8 cellular contexts compared by ENCODE assay signal in the genomic region with DNA sequence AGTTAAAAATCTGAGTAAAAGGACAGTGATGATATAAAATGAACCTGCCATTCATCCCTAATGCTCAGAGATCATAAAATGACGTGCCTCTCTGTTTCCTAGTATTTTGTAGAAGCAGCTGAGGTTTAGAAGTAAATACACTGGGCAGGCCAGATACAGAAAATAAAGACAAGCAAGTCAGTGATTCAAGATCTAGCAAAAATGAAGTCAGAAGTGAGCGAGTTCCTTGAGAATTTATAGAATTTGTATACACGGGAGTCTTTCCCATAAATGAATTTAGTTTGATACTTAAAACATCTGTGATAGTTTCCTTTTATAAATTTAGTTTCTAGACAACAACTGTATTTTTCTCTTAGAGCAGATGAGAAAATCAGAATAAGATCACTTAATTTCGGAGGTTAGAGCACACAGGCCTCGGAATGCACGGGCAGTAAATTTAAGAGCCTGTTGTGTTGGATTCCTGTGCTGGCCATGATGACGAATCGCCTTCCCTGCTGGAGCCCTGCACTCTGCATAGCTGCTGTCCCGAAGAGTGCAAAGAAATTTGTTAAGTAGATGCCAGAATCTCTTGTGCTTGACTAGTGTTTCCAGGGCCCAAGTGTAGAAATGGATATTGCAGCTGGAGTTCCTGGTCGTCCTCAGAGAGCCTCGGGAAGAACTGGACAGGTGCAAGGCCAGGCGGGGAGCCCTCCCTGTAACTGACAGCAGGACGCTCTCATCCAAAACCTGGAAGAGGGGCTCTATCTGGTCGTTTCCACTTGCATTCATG.
DNase-seq lines count a peak whose midpoint lies in the region; ATAC-seq and TF ChIP-seq lines count a peak whose summit lies in the region.

No MANE protein-coding gene starts in this region.

- no peak overlapping the region for H3K4me3 Mint-ChIP-seq in stimulated activated effector memory CD8-positive, alpha-beta T cell treated with anti-CD3 and anti-CD28 coated beads, Interleukin-12 subunit alpha, Interleukin-12 subunit beta, amount 100 ng/mL, for 72 hours

- intact Hi-C loops in body of pancreas (cut with DNase I), result no loop called here

- H3K4me1 ChIP-seq in HUES64 (ENCODE audit: insufficient read depth, low read length) (peaks cover 33% of the 10 kb centered on the region), body of pancreas (peaks cover 14% of the 10 kb centered on the region)

- TF ChIP-seq POLR2A in body of pancreas (IDR thresholded peaks at IDR 0.05), result no peak

- H3K27ac ChIP-seq in HUES64 (ENCODE audit: low read depth, low read length) (peak overlapping the region; percentile 24; the same call in 1 of the 2 replicates), body of pancreas (peak overlapping the region; percentile 33 to 78 (median 67))

- H3K9me3 Mint-ChIP-seq in stimulated activated effector memory CD8-positive, alpha-beta T cell treated with anti-CD3 and anti-CD28 coated beads, Interleukin-12 subunit alpha, Interleukin-12 subunit beta, amount 100 ng/mL, for 72 hours, result no peaks in the 10 kb centered on the region

- H3K4me3 ChIP-seq in HUES64 (ENCODE audit: low read length) (no peak overlapping the region), body of pancreas (no peak overlapping the region)

- H3K9me3 ChIP-seq in HUES64 (ENCODE audit: insufficient read depth, low read depth, low read length), result no peaks in the 10 kb centered on the region
- H3K9me3 ChIP-seq in body of pancreas, result no peaks in the 10 kb centered on the region

- TF ChIP-seq CTCF in body of pancreas (IDR thresholded peaks at IDR 0.05), result no peak

- DNase-seq in body of pancreas (no peak), kidney tubule cell (ENCODE audit: low spot score) (peak; percentile 74), cortex of kidney (lab: John Stamatoyannopoulos, UW) (no peak), NCI-H510A (lab: John Stamatoyannopoulos, UW) (no peak)
- DNase-seq in stimulated activated effector memory CD8-positive, alpha-beta T cell treated with anti-CD3 and anti-CD28 coated beads, Interleukin-12 subunit alpha, Interleukin-12 subunit beta, amount 100 ng/mL, for 72 hours (ENCODE audit: low spot score in 2 of 2), result no peak
- no peak for DNase-seq in activated CD4-positive, CD25-positive, alpha-beta regulatory T cell (lab: John Stamatoyannopoulos, UW)

- H3K27ac Mint-ChIP-seq in stimulated activated effector memory CD8-positive, alpha-beta T cell treated with anti-CD3 and anti-CD28 coated beads, Interleukin-12 subunit alpha, Interleukin-12 subunit beta, amount 100 ng/mL, for 72 hours, result peak overlapping the region; percentile 38

- H3K4me1 Mint-ChIP-seq in stimulated activated effector memory CD8-positive, alpha-beta T cell treated with anti-CD3 and anti-CD28 coated beads, Interleukin-12 subunit alpha, Interleukin-12 subunit beta, amount 100 ng/mL, for 72 hours, result peaks cover 82% of the 10 kb centered on the region

- no peaks in the 10 kb centered on the region for H3K27me3 ChIP-seq in HUES64 (ENCODE audit: insufficient read depth, low read length)
- H3K27me3 ChIP-seq in body of pancreas, result no peaks in the 10 kb centered on the region

- ATAC-seq in body of pancreas (peak; percentile 48), GM21723 (IDR thresholded peaks at IDR 0.05; ENCODE audit: unreplicated experiment) (no peak)
- ATAC-seq in stimulated activated effector memory CD8-positive, alpha-beta T cell treated with anti-CD3 and anti-CD28 coated beads, Interleukin-12 subunit alpha, Interleukin-12 subunit beta, amount 100 ng/mL, for 72 hours, result no peak

- H3K36me3 ChIP-seq in HUES64 (ENCODE audit: insufficient read depth, low read length) (peaks cover 4% of the 10 kb centered on the region; the same call in 1 of the 2 replicates), body of pancreas (replicated peaks in 1 of 2; ENCODE audit: insufficient read depth in 1 of 2, low read depth in 2 of 2) (peaks cover 0 to 6% of the 10 kb centered on the region in 2 donors)

- peaks cover 96% of the 10 kb centered on the region for H3K36me3 Mint-ChIP-seq in stimulated activated effector memory CD8-positive, alpha-beta T cell treated with anti-CD3 and anti-CD28 coated beads, Interleukin-12 subunit alpha, Interleukin-12 subunit beta, amount 100 ng/mL, for 72 hours

- 52% methylated on average over 14 of the region's 14 CpGs for WGBS in HUES64
- WGBS in body of pancreas, 2 donors, result 58 to 63% methylated on average over 14 of the region's 14 CpGs

- no peak overlapping the region for H3K9ac ChIP-seq in HUES64 (ENCODE audit: low read depth, low read length)
